ENCODE assay signal across 12 cellular contexts in the genomic region with DNA sequence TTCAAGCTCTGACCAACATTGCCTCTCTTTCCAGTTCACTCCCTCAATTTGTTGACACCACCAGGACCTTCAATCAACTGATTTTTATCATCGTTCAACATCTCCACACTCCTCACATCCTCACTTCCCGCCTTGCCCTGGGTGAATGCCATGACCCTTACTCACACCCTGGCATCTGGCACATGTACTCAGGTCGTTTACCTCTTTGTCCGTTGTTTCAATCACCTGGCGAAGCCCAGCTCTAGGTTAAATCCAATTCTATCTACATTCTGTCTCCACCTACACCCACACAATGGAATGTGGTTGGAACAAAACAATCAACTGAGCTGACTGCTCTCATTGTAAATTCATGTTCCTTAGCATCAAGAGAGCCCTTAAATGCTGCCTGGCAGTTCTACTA. TPM values are rescaled to one million over a fixed set of nuclear protein-coding genes. Genes with fewer than 3 reads are reported as not detected.
"Had no signal": no experiment of that assay in that cellular context is flagged by ENCODE, and none has a peak within 500 bp of the region (broad histone marks: within the 10 kb centered on the region; RNA-seq: fewer than 3 reads in every experiment).

No MANE protein-coding gene starts in this region.

- FAIRE-seq: colon had no signal

- DNase-seq: foreskin keratinocyte; natural killer cell; posterior cingulate gyrus; sigmoid colon; stimulated activated CD8-positive, alpha-beta memory T cell treated with anti-CD3 and anti-CD28 coated beads, Interleukin-4, amount 100 ng/mL, for 48 hours; stimulated activated naive CD8-positive, alpha-beta T cell treated with anti-CD3 and anti-CD28 coated beads, Interleukin-15, Interleukin-2, amounts not matched to agents 100 U/mL and 50 U/mL, for 24 hours; thyroid gland; upper lobe of left lung had no signal

RNA-seq across cellular contexts. Expression of a gene that starts 24.2 kb away (rescaled TPM):
- total RNA-seq: epithelial cell of proximal tubule, foreskin keratinocyte, kidney epithelial cell, natural killer cell, pulmonary artery endothelial cell had no signal
- polyA plus RNA-seq: foreskin keratinocyte had no signal
